25 cellular contexts compared by ENCODE assay signal in the genomic region with DNA sequence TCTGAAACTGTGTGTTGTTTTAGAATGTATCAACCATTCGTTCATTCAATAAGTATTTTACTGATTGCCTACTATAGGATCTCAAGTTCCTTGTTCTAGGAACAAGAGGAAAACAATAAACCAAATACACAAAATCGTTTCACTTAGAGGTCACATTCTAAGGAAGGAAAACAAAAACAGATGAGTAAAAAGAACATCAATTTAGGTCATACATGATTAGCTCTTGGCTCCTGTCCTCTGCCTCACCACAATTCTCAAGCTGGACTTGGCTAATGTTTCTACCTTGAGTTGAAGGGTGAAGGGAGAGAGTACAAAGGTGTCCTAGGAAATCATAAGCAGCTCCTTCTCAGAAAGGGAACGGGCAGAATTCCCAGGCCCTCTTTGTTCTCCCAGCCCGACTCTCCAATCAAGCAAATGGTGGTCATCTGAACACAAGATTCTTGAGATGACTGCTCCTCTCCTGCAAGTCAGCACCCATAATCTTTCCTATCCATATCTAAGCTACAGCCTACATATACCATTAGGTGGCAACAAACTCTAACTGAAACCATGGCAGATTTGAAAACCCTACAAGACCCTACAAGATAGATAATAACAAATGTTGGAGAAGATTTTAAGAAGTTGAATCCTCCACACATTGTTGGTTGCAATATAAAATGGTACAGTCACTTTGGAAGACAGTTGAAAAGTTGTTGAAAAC.
DNase-seq lines count a peak whose midpoint lies in the region; ATAC-seq and TF ChIP-seq lines count a peak whose summit lies in the region.
"Had no signal": no experiment of that assay in that cellular context is flagged by ENCODE, and none has a peak within 500 bp of the region (broad histone marks: within the 10 kb centered on the region; RNA-seq: fewer than 3 reads in every experiment).

No MANE protein-coding gene starts in this region.

- no peak overlapping the region for H3K4me3 ChIP-seq in fibroblast of villous mesenchyme (ENCODE audit: low read depth, low read length)
- H3K4me3 ChIP-seq: HAP-1, MG63, Peyer's patch, SK-N-MC had no signal

- TF ChIP-seq CTCF in fibroblast of villous mesenchyme (IDR thresholded peaks at IDR 0.05; ENCODE audit: insufficient read depth, low read depth, low read length), result no peak

- peak; percentile 53 for ATAC-seq in GM19395 (IDR thresholded peaks at IDR 0.05; ENCODE audit: unreplicated experiment)
- no peak for ATAC-seq in HG03108 (IDR thresholded peaks at IDR 0.05; ENCODE audit: unreplicated experiment)

- DNase-seq in ACHN (peak; percentile 27), SK-MEL-5 (ENCODE audit: low read depth, low spot score) (peak; percentile 1), fibroblast of villous mesenchyme (ENCODE audit: low read depth) (peak; percentile 1), NCI-H1930 (lab: John Stamatoyannopoulos, UW) (no peak), AG08395 (ENCODE audit: low spot score) (no peak), AML-193 (lab: John Stamatoyannopoulos, UW) (no peak)
- DNase-seq: BE2C, GOT3, HFFc6, IMR-90, KG1, MG63, NCI-H1092, NCI-H1417 treated with DMSO at 0.1 percent for 48 hours, NCI-H1694 treated with DMSO at 0.1 percent for 48 hours, NCI-H2081 treated with DMSO at 0.1 percent for 48 hours, NCI-H524, NCI-H774, Peyer's patch, SHP77 treated with DMSO at 0.1 percent for 48 hours, SW 1271 had no signal

- in situ Hi-C loops in ACHN (cut with HindIII; ENCODE audit: low pct_ligation_motif_present, low pct_unique_long_range_greater_than_20kb, low sequenced_read_pairs), result no loop called here
- in situ Hi-C loops in SK-MEL-5 (cut with HindIII; ENCODE audit: low pct_unique_long_range_greater_than_20kb, low sequenced_read_pairs), result no loop called here

Comparison
In these comparisons a context has a peak if more than half of its experiments do, and no peak if none do; other contexts are left out.
1. DNase-seq: peak in ACHN (single experiment), SK-MEL-5 (single experiment) and fibroblast of villous mesenchyme (single experiment); none in NCI-H1930 (0 of 2), AG08395 (single experiment) and AML-193 (0 of 2).